In genomic region chr10:127989481-127989964, GRCh38 we compare ENCODE assay signal across 13 cellular contexts.
A peak's percentile ranks its signal among the peaks of the same experiment; 100 is the strongest.
DNase-seq lines count a peak whose midpoint lies in the region; ATAC-seq, FAIRE-seq and TF ChIP-seq lines count a peak whose summit lies in the region.
"Had no signal": no experiment of that assay in that cellular context is flagged by ENCODE, and none has a peak within 500 bp of the region (broad histone marks: within the 10 kb centered on the region; RNA-seq: fewer than 3 reads in every experiment).

No MANE protein-coding gene starts in this region.

- H4K20me1 ChIP-seq in endothelial cell of umbilical vein (replicated peaks; ENCODE audit: control insufficient read depth, extremely low read depth, insufficient read depth, low read length), result no peaks in the 10 kb centered on the region

- TF ChIP-seq CTCF in RWPE2 (IDR thresholded peaks at IDR 0.05; ENCODE audit: poor library complexity, severe bottlenecking), result no peak
- no peak for TF ChIP-seq CTCF in endothelial cell of umbilical vein (IDR thresholded peaks at IDR 0.05; ENCODE audit: extremely low read depth in 1 of 2, insufficient read depth in 1 of 2, low read depth in 1 of 2, low read length in 2 of 2)

- no peaks in the 10 kb centered on the region for H3K9me1 ChIP-seq in endothelial cell of umbilical vein (replicated peaks; ENCODE audit: control insufficient read depth, extremely low read depth, insufficient read depth, low read length)

- H3K27me3 ChIP-seq in RWPE2 (ENCODE audit: insufficient read depth, poor library complexity, severe bottlenecking) (no peaks in the 10 kb centered on the region), endothelial cell of umbilical vein (ENCODE audit: control insufficient read depth in 2 of 2, insufficient read depth in 2 of 2, low read length in 2 of 2) (no peaks in the 10 kb centered on the region), rectal smooth muscle tissue (ENCODE audit: control insufficient read depth, insufficient read depth, low read length) (no peaks in the 10 kb centered on the region)
- H3K27me3 ChIP-seq: SJSA1 had no signal

- POLR2A ChIA-PET in endothelial cell of umbilical vein (lab: Charles Lee), result no interaction called here

- peaks cover 58% of the 10 kb centered on the region for H3K79me2 ChIP-seq in endothelial cell of umbilical vein (ENCODE audit: control insufficient read depth, insufficient read depth, low read length)

- BruUV-seq in endothelial cell of umbilical vein (replicated peaks; lab: Mats Ljungman, UMichigan), result no TSS peak

- intact Hi-C loops in endothelial cell of umbilical vein (cut with micrococcal nuclease), result no loop called here

- H3K36me3 ChIP-seq in RWPE2 (ENCODE audit: low read depth), result no peaks in the 10 kb centered on the region
- H3K36me3 ChIP-seq in endothelial cell of umbilical vein (ENCODE audit: control insufficient read depth in 2 of 2, extremely low read depth in 1 of 2, insufficient read depth in 2 of 2, low read length in 2 of 2), result peaks cover 0 to 2% of the 10 kb centered on the region in 2 experiments
- H3K36me3 ChIP-seq in rectal smooth muscle tissue (ENCODE audit: control insufficient read depth, insufficient read depth, low read length), result no peaks in the 10 kb centered on the region
- H3K36me3 ChIP-seq: SJSA1 had no signal

- CTCF ChIA-PET in endothelial cell of umbilical vein (lab: Charles Lee), result interaction anchor here (0.7 to 7.7 kb wide), 6 partner anchors 12 to 83 kb away, joined by 3 to 73 read pairs (median 8); partner anchors contain the start of gene PTPRE

- ATAC-seq in RWPE2 (ENCODE audit: low read depth) (no peak), HG02870 (IDR thresholded peaks at IDR 0.05; ENCODE audit: unreplicated experiment) (no peak), GM18519 (IDR thresholded peaks at IDR 0.05; ENCODE audit: low FRiP score, unreplicated experiment) (no peak)

- H3K4me1 ChIP-seq in RWPE2 (ENCODE audit: insufficient read depth, poor library complexity, severe bottlenecking) (peaks cover 28% of the 10 kb centered on the region), endothelial cell of umbilical vein (ENCODE audit: control insufficient read depth, extremely low read depth, insufficient read depth, low read length) (peaks cover 74% of the 10 kb centered on the region), rectal smooth muscle tissue (ENCODE audit: control insufficient read depth, insufficient read depth, low read length) (peaks cover 2% of the 10 kb centered on the region)

- H3K4me3 ChIP-seq in RWPE2 (ENCODE audit: severe bottlenecking) (no peak overlapping the region), endothelial cell of umbilical vein (replicated peaks in 1 of 3; ENCODE audit: insufficient read depth in 1 of 3, low read depth in 1 of 3, low read length in 3 of 3) (peak overlapping the region; percentile 18 to 83 (median 36)), rectal smooth muscle tissue (ENCODE audit: low read length) (no peak overlapping the region)
- H3K4me3 ChIP-seq: SJSA1 had no signal

- peak overlapping the region; percentile 93 for H3K4me2 ChIP-seq in endothelial cell of umbilical vein (ENCODE audit: insufficient read depth, low read length)

- H2AFZ ChIP-seq in endothelial cell of umbilical vein (ENCODE audit: low read depth, low read length), result no peak overlapping the region

- peak overlapping the region; percentile 97 for H3K27ac ChIP-seq in RWPE2 (ENCODE audit: poor library complexity, severe bottlenecking)
- H3K27ac ChIP-seq in endothelial cell of umbilical vein (ENCODE audit: insufficient read depth, low read depth, low read length), result peak overlapping the region; percentile 94
- H3K27ac ChIP-seq in rectal smooth muscle tissue (ENCODE audit: low read depth, low read length), result peak overlapping the region; percentile 40

- no peaks in the 10 kb centered on the region for H3K9me3 ChIP-seq in RWPE2 (ENCODE audit: severe bottlenecking)
- H3K9me3 ChIP-seq in endothelial cell of umbilical vein (replicated peaks; ENCODE audit: control insufficient read depth, insufficient read depth, low read length), result no peaks in the 10 kb centered on the region
- H3K9me3 ChIP-seq: SJSA1 had no signal

- peak; percentile 86 for TF ChIP-seq POLR2A in endothelial cell of umbilical vein (IDR thresholded peaks at IDR 0.05; ENCODE audit: low read depth, low read length)

- in situ Hi-C loops in Caki2 (cut with HindIII; ENCODE audit: low pct_unique_long_range_greater_than_20kb, low sequenced_read_pairs), result no loop called here

- FAIRE-seq in endothelial cell of umbilical vein (lab: Jason Lieb, UNC), result peak; percentile 73
- FAIRE-seq: islet of Langerhans had no signal

- peak overlapping the region; percentile 90 for H3K9ac ChIP-seq in endothelial cell of umbilical vein (replicated peaks; ENCODE audit: extremely low read depth, insufficient read depth, low read length)
- H3K9ac ChIP-seq in rectal smooth muscle tissue (ENCODE audit: low read length), result no peak overlapping the region

- DNase-seq in Caki2 (ENCODE audit: low read depth), result peak; percentile 17
- no peak for DNase-seq in RWPE2 (ENCODE audit: low spot score)
- DNase-seq in endothelial cell of umbilical vein (ENCODE audit: low read depth, low spot score), result peak; percentile 97
- no peak for DNase-seq in NCI-H510A treated with DMSO at 0.1 percent for 48 hours (lab: John Stamatoyannopoulos, UW)
- DNase-seq: Calu3, foreskin melanocyte, H9, NCI-H2081 had no signal

- dilution Hi-C loops in endothelial cell of umbilical vein (cut with MboI; ENCODE audit: extremely low pct_ligation_motif_present, low sequenced_read_pairs), result no loop called here

TF ChIP-seq in endothelial cell of umbilical vein, 7 proteins besides CTCF, POLR2A, EP300 and RAD21:
- TF ChIP-seq POLR2AphosphoS5 (IDR thresholded peaks at IDR 0.05; ENCODE audit: insufficient read depth, low read depth, low read length) (peak; percentile 63), EZH2 (IDR thresholded peaks at IDR 0.05; ENCODE audit: borderline replicate concordance, low read depth, low read length, severe bottlenecking) (no peak), FOS (IDR thresholded peaks at IDR 0.05; ENCODE audit: borderline replicate concordance, insufficient read depth, low read length) (no peak), MYC (IDR thresholded peaks at IDR 0.05; ENCODE audit: low read depth, low read length) (no peak), GATA2 (IDR thresholded peaks at IDR 0.05; ENCODE audit: insufficient read depth, insufficient read length, low read depth, low read length) (peak; percentile 84), MAX (IDR thresholded peaks at IDR 0.05; ENCODE audit: insufficient read depth, insufficient read length) (no peak), JUN (IDR thresholded peaks at IDR 0.05; ENCODE audit: borderline replicate concordance, insufficient read depth, insufficient read length, low read depth) (no peak)

Comparison
In these comparisons a context has a peak if more than half of its experiments do, and no peak if none do; other contexts are left out.
1. DNase-seq: peak in Caki2 (single experiment) and endothelial cell of umbilical vein (single experiment); none in RWPE2 (single experiment) and NCI-H510A treated with DMSO at 0.1 percent for 48 hours (single experiment).
2. H3K27ac ChIP-seq: peak in every context shown above with its lines; median percentile 97 in RWPE2; 94 in endothelial cell of umbilical vein; 40 in rectal smooth muscle tissue.
3. H3K4me3 ChIP-seq: peak in endothelial cell of umbilical vein (3 of 3); none in RWPE2 (single experiment) and rectal smooth muscle tissue (single experiment).